ENCODE assay signal across 8 cellular contexts in the genomic region with DNA sequence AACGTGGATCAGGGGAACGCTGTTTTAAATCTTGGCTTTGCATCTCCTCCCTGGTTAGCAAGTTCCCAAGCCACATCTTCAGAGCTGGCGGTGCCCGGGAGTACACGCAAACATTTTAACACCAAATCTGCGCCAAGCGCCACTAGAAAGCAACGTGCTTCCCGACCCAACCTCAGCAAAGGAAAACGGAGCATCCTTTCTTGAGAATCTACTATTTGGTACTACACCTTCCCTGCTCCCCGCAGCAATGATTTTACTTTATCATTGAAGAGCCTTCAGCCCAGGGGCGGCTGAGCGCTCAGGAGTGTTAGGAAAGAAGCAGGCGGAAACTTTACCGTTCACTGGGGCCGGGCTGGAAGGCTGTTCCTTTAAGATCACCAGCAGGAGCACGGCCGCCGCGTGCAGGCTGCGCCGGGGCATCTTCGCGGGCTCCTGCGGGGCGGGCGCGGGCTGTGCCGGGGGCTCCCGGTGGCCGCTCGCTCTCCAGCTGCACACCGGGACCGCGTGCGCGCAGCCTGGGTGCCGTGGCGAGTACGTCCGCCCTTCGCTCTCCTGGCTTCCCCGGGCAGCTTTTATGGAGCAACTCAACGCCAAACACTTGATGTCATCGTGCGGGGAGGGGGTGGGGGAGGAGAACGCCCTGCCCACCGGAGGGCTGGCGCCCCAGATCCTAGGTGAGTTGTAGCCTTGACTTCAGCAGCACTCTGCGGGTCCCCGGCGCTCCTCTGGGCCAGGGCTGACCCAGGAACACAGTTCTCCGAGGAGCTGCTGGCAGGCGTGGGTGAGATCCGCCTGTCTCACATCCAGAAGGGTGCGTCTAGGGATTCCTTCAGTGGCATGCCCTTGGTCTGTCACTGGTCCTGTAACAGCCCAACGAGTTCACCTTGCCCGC. TPM values are rescaled to one million over a fixed set of nuclear protein-coding genes. Genes with fewer than 3 reads are reported as not detected.
DNase-seq lines count a peak whose midpoint lies in the region; ATAC-seq and TF ChIP-seq lines count a peak whose summit lies in the region.

Gene CA12, minus strand, starts transcription at position 546 of the 892 bp plus-strand sequence. Its CDS starts 126 bp downstream, at position 420.

- H3K4me3 Mint-ChIP-seq in activated naive CD8-positive, alpha-beta T cell treated with anti-CD3 and anti-CD28 coated beads for 36 hours: peak within 1 kb of the TSS; percentile 70

- H3K36me3 Mint-ChIP-seq in activated naive CD8-positive, alpha-beta T cell treated with anti-CD3 and anti-CD28 coated beads for 36 hours: no peaks in the 10 kb centered on the region

- no peak within 1 kb of the TSS for H3K9ac ChIP-seq in rectal smooth muscle tissue (ENCODE audit: low read length)

- no peaks in the 10 kb centered on the region for H3K9me3 ChIP-seq in BE2C

- DNase-seq in BE2C (peak; percentile 39), HuH-7 (ENCODE audit: low spot score) (peak; percentile 60), left cardiac atrium (peak; percentile 29), NCI-H1694 (lab: John Stamatoyannopoulos, UW) (no peak)
- peak; percentile 43 for DNase-seq in activated naive CD8-positive, alpha-beta T cell treated with anti-CD3 and anti-CD28 coated beads for 36 hours

- H3K27ac ChIP-seq in rectal smooth muscle tissue (ENCODE audit: low read depth, low read length): no peak within 1 kb of the TSS

- ATAC-seq in left cardiac atrium: peak; percentile 84 to 85
- ATAC-seq in HG03457 (IDR thresholded peaks at IDR 0.05; ENCODE audit: unreplicated experiment): no peak
- no peak for ATAC-seq in GM18909 (IDR thresholded peaks at IDR 0.05; ENCODE audit: poor library complexity, unreplicated experiment)

- peaks cover 71% of the 10 kb centered on the region for H3K27me3 Mint-ChIP-seq in activated naive CD8-positive, alpha-beta T cell treated with anti-CD3 and anti-CD28 coated beads for 36 hours

- no peaks in the 10 kb centered on the region for H3K9me3 Mint-ChIP-seq in activated naive CD8-positive, alpha-beta T cell treated with anti-CD3 and anti-CD28 coated beads for 36 hours

- H3K4me3 ChIP-seq in BE2C (ENCODE audit: low read depth, low read length) (peak within 1 kb of the TSS; percentile 58), rectal smooth muscle tissue (ENCODE audit: low read length) (peak within 1 kb of the TSS; percentile 70)

- intact Hi-C loops in left cardiac atrium (cut with DNase I): no loop called here

- H3K4me1 Mint-ChIP-seq in activated naive CD8-positive, alpha-beta T cell treated with anti-CD3 and anti-CD28 coated beads for 36 hours: peaks cover 17% of the 10 kb centered on the region

- H3K36me3 ChIP-seq in BE2C: no peaks in the 10 kb centered on the region
- H3K36me3 ChIP-seq in rectal smooth muscle tissue (ENCODE audit: control insufficient read depth, insufficient read depth, low read length): no peaks in the 10 kb centered on the region

- H3K4me1 ChIP-seq in BE2C (peaks cover 13% of the 10 kb centered on the region), rectal smooth muscle tissue (ENCODE audit: control insufficient read depth, insufficient read depth, low read length) (peaks cover 3% of the 10 kb centered on the region)

- H3K27ac Mint-ChIP-seq in activated naive CD8-positive, alpha-beta T cell treated with anti-CD3 and anti-CD28 coated beads for 36 hours: no peak within 1 kb of the TSS

- TF ChIP-seq CTCF in BE2C (IDR thresholded peaks at IDR 0.05; ENCODE audit: low read depth, low read length): no peak

- H3K27me3 ChIP-seq in BE2C (peaks cover 60% of the 10 kb centered on the region), rectal smooth muscle tissue (ENCODE audit: control insufficient read depth, insufficient read depth, low read length) (peaks cover 13% of the 10 kb centered on the region)

RNA-seq across cellular contexts. Expression of gene CA12, which starts in this region (rescaled TPM):
- polyA plus RNA-seq in BE2C (2012; ENCODE audit: insufficient read depth, insufficient read length, low read depth): 0.79 TPM
- under 1 TPM in 1 of 2 experiments, not detected in 1; 0.39 TPM for total RNA-seq in activated naive CD8-positive, alpha-beta T cell treated with anti-CD3 and anti-CD28 coated beads for 36 hours
- 1 to 10 TPM; 2.3 to 5.4 TPM for total RNA-seq in left cardiac atrium

Comparison
In these comparisons a context has a peak if more than half of its experiments do, and no peak if none do; other contexts are left out.
1. Peak in DNase-seq in activated naive CD8-positive, alpha-beta T cell treated with anti-CD3 and anti-CD28 coated beads for 36 hours; RNA of the gene not detected or under 1 TPM.
2. ATAC-seq: peak in left cardiac atrium (2 of 2); none in HG03457 (single experiment) and GM18909 (single experiment).